8 cellular contexts compared by ENCODE assay signal in the genomic region with DNA sequence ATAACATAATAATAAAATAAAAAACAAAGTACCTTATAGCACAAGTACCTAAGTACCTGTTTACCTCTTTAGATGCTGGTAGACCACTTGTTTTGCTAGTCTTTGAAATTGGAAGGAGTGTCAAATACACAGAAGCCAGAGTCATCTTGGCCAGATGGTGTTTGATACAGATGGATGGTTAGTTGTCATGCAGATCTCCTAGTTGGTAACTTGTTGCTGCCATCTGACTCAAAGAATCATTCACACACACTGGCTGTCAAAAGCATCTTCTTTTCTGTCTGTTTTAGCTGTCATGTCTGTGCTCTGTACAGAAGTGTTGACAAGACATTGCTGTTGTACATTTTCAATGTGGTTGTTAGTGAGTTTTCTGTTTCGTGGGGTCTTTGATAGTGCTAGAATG. TPM values are rescaled to one million over a fixed set of nuclear protein-coding genes. Genes with fewer than 3 reads are reported as not detected.
A peak's percentile ranks its signal among the peaks of the same experiment; 100 is the strongest.
DNase-seq lines count a peak whose midpoint lies in the region; ATAC-seq and TF ChIP-seq lines count a peak whose summit lies in the region.

No MANE protein-coding gene starts in this region.

- no peaks in the 10 kb centered on the region for H3K27me3 ChIP-seq in right cardiac atrium (ENCODE audit: control insufficient read depth, insufficient read depth)

- TF ChIP-seq CTCF in type B pancreatic cell (conservative IDR thresholded peaks at IDR 0.05) = no peak

- H3K4me3 ChIP-seq in right cardiac atrium (ENCODE audit: low read length) = no peak overlapping the region

- H3K4me1 Mint-ChIP-seq in type B pancreatic cell (ENCODE audit: unreplicated experiment) = no peaks in the 10 kb centered on the region

- peak; percentile 75 for ATAC-seq in GM18867 (IDR thresholded peaks at IDR 0.05; ENCODE audit: unreplicated experiment)
- ATAC-seq in GM21825 (IDR thresholded peaks at IDR 0.05; ENCODE audit: unreplicated experiment) = peak; percentile 79
- ATAC-seq in HG03571 (IDR thresholded peaks at IDR 0.05; ENCODE audit: unreplicated experiment) = peak; percentile 65
- no peak for ATAC-seq in right cardiac atrium

- intact Hi-C loops in right cardiac atrium (cut with DNase I) = no loop called here

- no peak overlapping the region for H3K27ac ChIP-seq in right cardiac atrium (ENCODE audit: low read length)

- H3K4me1 ChIP-seq in right cardiac atrium (ENCODE audit: control insufficient read depth, insufficient read depth, low read length) = no peaks in the 10 kb centered on the region

- H3K27me3 Mint-ChIP-seq in type B pancreatic cell = no peaks in the 10 kb centered on the region

- no peaks in the 10 kb centered on the region for H3K9me3 Mint-ChIP-seq in type B pancreatic cell

- no peak overlapping the region for H3K4me3 Mint-ChIP-seq in type B pancreatic cell

- no peak overlapping the region for H3K27ac Mint-ChIP-seq in type B pancreatic cell

- H3K36me3 Mint-ChIP-seq in type B pancreatic cell = peaks cover 26% of the 10 kb centered on the region

- WGBS in right cardiac atrium = 54% methylated on average over 1 of the region's 1 CpG

- no peaks in the 10 kb centered on the region for H3K9me3 ChIP-seq in right cardiac atrium (ENCODE audit: control insufficient read depth, low read length)

- DNase-seq in myocyte (ENCODE audit: low read depth) = peak; percentile 31
- no peak for DNase-seq in effector CD4-positive, alpha-beta T cell
- DNase-seq in right cardiac atrium = no peak
- no peak for DNase-seq in type B pancreatic cell (ENCODE audit: extremely low spot score, unreplicated experiment)
- DNase-seq in DMS53 treated with DMSO at 0.1 percent for 48 hours (lab: John Stamatoyannopoulos, UW; ENCODE audit: unreplicated experiment) = no peak

RNA-seq across cellular contexts. Expression of a gene that starts 39.7 kb away (rescaled TPM):
- total RNA-seq in myocyte (73.2 and 74.6 TPM in 2 replicates), right cardiac atrium (10 to 100 TPM; 26.4 to 40.9 (median 28.8) TPM), type B pancreatic cell (ENCODE audit: low replicate concordance) (34.4 and 43.3 TPM in 2 replicates)
- 35.1 TPM for polyA plus RNA-seq in myocyte (2012)
- polyA plus RNA-seq in right cardiac atrium = 24.1 TPM

Comparison
In these comparisons a context has a peak if more than half of its experiments do, and no peak if none do; other contexts are left out.
1. ATAC-seq: peak in GM18867 (single experiment), GM21825 (single experiment) and HG03571 (single experiment); none in right cardiac atrium (0 of 2).